Comparison of ENCODE assay signal across 20 cellular contexts in the genomic region with DNA sequence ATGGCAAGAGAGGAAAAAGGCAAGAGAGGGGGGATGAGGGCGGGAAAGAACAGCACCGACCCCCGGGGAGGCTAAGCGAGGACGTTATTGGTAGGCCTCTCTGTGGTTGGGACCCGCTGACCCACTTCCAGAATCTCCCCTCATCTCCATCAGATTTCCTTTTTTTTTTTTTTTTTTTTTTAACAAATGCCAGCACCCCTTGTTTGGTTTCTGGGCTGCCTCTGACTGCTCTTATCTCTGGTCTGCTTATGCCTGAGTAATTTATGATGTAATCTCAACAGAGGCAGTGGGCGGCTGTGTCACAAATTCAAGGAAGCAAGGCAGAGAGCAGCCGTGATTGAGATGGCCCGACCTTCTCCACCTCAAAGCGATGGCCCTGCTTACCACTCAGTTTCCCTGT.
DNase-seq lines count a peak whose midpoint lies in the region; ATAC-seq, FAIRE-seq and TF ChIP-seq lines count a peak whose summit lies in the region.
"Had no signal": no experiment of that assay in that cellular context is flagged by ENCODE, and none has a peak within 500 bp of the region (broad histone marks: within the 10 kb centered on the region; RNA-seq: fewer than 3 reads in every experiment).

No MANE protein-coding gene starts in this region.

- H3K27ac ChIP-seq in K562 (ENCODE audit: extremely low read depth, low read depth, low read length) = no peak overlapping the region
- no peak overlapping the region for H3K27ac ChIP-seq in parathyroid adenoma
- H3K27ac ChIP-seq in spleen = no peak overlapping the region
- H3K27ac ChIP-seq: A549, C4-2B, RWPE1, SJSA1 had no signal

- peaks cover 1% of the 10 kb centered on the region for H3K36me3 Mint-ChIP-seq in activated naive CD4-positive, alpha-beta T cell treated with anti-CD3 and anti-CD28 coated beads for 36 hours (ENCODE audit: low read depth)

- H3K4me1 ChIP-seq in K562 (replicated peaks in 1 of 2; ENCODE audit: control insufficient read depth in 2 of 2, insufficient read depth in 2 of 2, low read length in 2 of 2) = no peaks in the 10 kb centered on the region
- H3K4me1 ChIP-seq in parathyroid adenoma = no peaks in the 10 kb centered on the region
- peaks cover 0 to 3% (median 0%) of the 10 kb centered on the region in 6 donors for H3K4me1 ChIP-seq in spleen
- H3K4me1 ChIP-seq: A549, SJSA1 had no signal

- no peak overlapping the region for H3K27ac Mint-ChIP-seq in activated naive CD4-positive, alpha-beta T cell treated with anti-CD3 and anti-CD28 coated beads for 36 hours

- POLR2A ChIA-PET in K562 (lab: Yijun Ruan, JAX) = no interaction called here

- H2AFZ ChIP-seq in K562 (ENCODE audit: low read depth, low read length) = no peak overlapping the region
- H2AFZ ChIP-seq in parathyroid adenoma = peak overlapping the region; percentile 20

- H3K79me2 ChIP-seq in K562 (ENCODE audit: control insufficient read depth, insufficient read depth, low read length) (no peaks in the 10 kb centered on the region), parathyroid adenoma (no peaks in the 10 kb centered on the region)

- H3K4me1 Mint-ChIP-seq in activated naive CD4-positive, alpha-beta T cell treated with anti-CD3 and anti-CD28 coated beads for 36 hours (ENCODE audit: low read depth) = peaks cover 30% of the 10 kb centered on the region

- no peaks in the 10 kb centered on the region for H4K20me1 ChIP-seq in K562 (replicated peaks; ENCODE audit: control insufficient read depth, insufficient read depth, low read length)

- TF ChIP-seq CTCF in K562 (IDR thresholded peaks at IDR 0.05 in 2 of 3, conservative IDR thresholded peaks at IDR 0.05 in 1 of 3; ENCODE audit: insufficient read depth in 2 of 3, low read depth in 1 of 3, low read length in 3 of 3) (no peak), parathyroid adenoma (IDR thresholded peaks at IDR 0.05) (no peak), spleen (IDR thresholded peaks at IDR 0.05 in 8 of 11, conservative IDR thresholded peaks at IDR 0.05 in 3 of 11) (no peak)

- no peak for TF ChIP-seq RAD21 in K562 (CRISPR knock-in tag; conservative IDR thresholded peaks at IDR 0.05 in 1 of 2, IDR thresholded peaks at IDR 0.05 in 1 of 2)

- FAIRE-seq in K562 (lab: Jason Lieb, UNC) = no peak
- FAIRE-seq: A549 had no signal

- H3K9me1 ChIP-seq in K562 (ENCODE audit: control insufficient read depth, insufficient read depth, low read length) = no peaks in the 10 kb centered on the region

- H3K4me2 ChIP-seq in K562 (ENCODE audit: insufficient read depth, low read length) (no peak overlapping the region), parathyroid adenoma (ENCODE audit: low read length) (no peak overlapping the region)
- H3K4me2 ChIP-seq: A549 had no signal

- BruUV-seq in K562 (replicated peaks; lab: Mats Ljungman, UMichigan) = no TSS peak

- TF ChIP-seq EP300 in K562 (IDR thresholded peaks at IDR 0.05; ENCODE audit: low read length) = no peak

- H3K9me3 Mint-ChIP-seq in activated naive CD4-positive, alpha-beta T cell treated with anti-CD3 and anti-CD28 coated beads for 36 hours = no peaks in the 10 kb centered on the region

- CTCF ChIA-PET in activated naive CD4-positive, alpha-beta T cell treated with anti-CD3 and anti-CD28 coated beads for 36 hours (lab: Charles Lee) = interaction anchor here (0.6 kb wide), 1 partner anchor 778 kb away, joined by 6 read pairs; no protein-coding TSS in a partner anchor
- CTCF ChIA-PET in K562 (lab: Yijun Ruan, JAX; ENCODE audit: low intra/inter-chr PET ratio) = no interaction called here

- H3K4me3 ChIP-seq in K562 (no peak overlapping the region), parathyroid adenoma (ENCODE audit: low read depth, low read length) (no peak overlapping the region), spleen (no peak overlapping the region)
- H3K4me3 ChIP-seq: A549, SJSA1 had no signal

- H3K27me3 ChIP-seq in K562 (ENCODE audit: control insufficient read depth in 2 of 2, insufficient read depth in 2 of 2, low read length in 2 of 2) (peaks cover 17% of the 10 kb centered on the region in 2 experiments; a peak in 4 of 5 replicates), parathyroid adenoma (ENCODE audit: control insufficient read depth, insufficient read depth, low read length) (no peaks in the 10 kb centered on the region), spleen (replicated peaks in 1 of 7) (peaks cover 0 to 10% (median 0%) of the 10 kb centered on the region in 7 donors)

- no peak overlapping the region for H3K4me3 Mint-ChIP-seq in activated naive CD4-positive, alpha-beta T cell treated with anti-CD3 and anti-CD28 coated beads for 36 hours
- H3K4me3 Mint-ChIP-seq: H9 had no signal

- H3K9ac ChIP-seq in K562 (ENCODE audit: insufficient read depth in 1 of 2, low read depth in 2 of 2, low read length in 2 of 2) (no peak overlapping the region), parathyroid adenoma (no peak overlapping the region)

- TF ChIP-seq POLR2A in K562 (conservative IDR thresholded peaks at IDR 0.05) = no peak
- TF ChIP-seq POLR2A in spleen (IDR thresholded peaks at IDR 0.05) = no peak

- in situ Hi-C loops in K562 (cut with MboI) = no loop called here

- 0% methylated on average over 10 of the region's 10 CpGs for WGBS in K562 (ENCODE audit: insufficient coverage, low coverage, missing lambda C conversion rate)
- WGBS in spleen, 5 donors = 44 to 72% (median 57%) methylated on average over 10 of the region's 10 CpGs

- no peak for ATAC-seq in K562
- no peak for ATAC-seq in GM18511 (IDR thresholded peaks at IDR 0.05; ENCODE audit: unreplicated experiment)
- ATAC-seq: A549 had no signal

- H3K36me3 ChIP-seq in K562 (ENCODE audit: control insufficient read depth, insufficient read depth, low read length) (no peaks in the 10 kb centered on the region), parathyroid adenoma (ENCODE audit: control insufficient read depth, insufficient read depth, low read length) (no peaks in the 10 kb centered on the region), spleen (no peaks in the 10 kb centered on the region)
- H3K36me3 ChIP-seq: SJSA1 had no signal

- DNase-seq in activated naive CD4-positive, alpha-beta T cell treated with anti-CD3 and anti-CD28 coated beads for 36 hours = peak; percentile 14
- DNase-seq in activated naive CD4-positive, alpha-beta T cell treated with Interleukin-2 at 50 U/mL for 16 hours = no peak
- DNase-seq in RKO (ENCODE audit: low spot score) = peak; percentile 20
- DNase-seq in K562 (ENCODE audit: extremely low read depth in 1 of 4, low spot score in 3 of 4) = no peak
- no peak for DNase-seq in LoVo (ENCODE audit: low spot score)
- DNase-seq in spleen = no peak
- DNase-seq: DMS53; H9; KBM-7; NCI-H1417 treated with DMSO at 0.1 percent for 48 hours; NCI-H1930; NCI-H446; NK-92 treated with Interleukin-12 subunit alpha and Interleukin-12 subunit beta, amount 100 ng/mL, for 24 hours; OCI-M1 had no signal

- no peaks in the 10 kb centered on the region for H3K27me3 Mint-ChIP-seq in activated naive CD4-positive, alpha-beta T cell treated with anti-CD3 and anti-CD28 coated beads for 36 hours (ENCODE audit: low read depth)

- H3K9me3 ChIP-seq in K562 (replicated peaks; ENCODE audit: control insufficient read depth, insufficient read depth, low read depth, low read length) = no peaks in the 10 kb centered on the region
- H3K9me3 ChIP-seq in parathyroid adenoma (ENCODE audit: control insufficient read depth, low read length) = no peaks in the 10 kb centered on the region
- H3K9me3 ChIP-seq in spleen = peaks cover 0 to 7% (median 0%) of the 10 kb centered on the region in 8 donors
- H3K9me3 ChIP-seq: A549, SJSA1 had no signal

- intact Hi-C loops in activated naive CD4-positive, alpha-beta T cell treated with anti-CD3 and anti-CD28 coated beads for 36 hours (cut with micrococcal nuclease) = no loop called here
- intact Hi-C loops in K562 (cut with micrococcal nuclease) = no loop called here
- intact Hi-C loops in spleen (cut with DNase I; ENCODE audit: low total_unique reads) = no loop called here

TF ChIP-seq in K562, 482 proteins besides CTCF, POLR2A, EP300 and RAD21:
- peak; percentile 34 for TF ChIP-seq MEIS2 (IDR thresholded peaks at IDR 0.05; ENCODE audit: partially characterized antibody)
- TF ChIP-seq EGR1 (conservative IDR thresholded peaks at IDR 0.05) = peak; percentile 17; the same call in 1 of the 2 replicates
- TF ChIP-seq EP400 (IDR thresholded peaks at IDR 0.05) = no peak

Comparison
In these comparisons a context has a peak if more than half of its experiments do, and no peak if none do; other contexts are left out.
1. DNase-seq: peak in activated naive CD4-positive, alpha-beta T cell treated with anti-CD3 and anti-CD28 coated beads for 36 hours (single experiment) and RKO (single experiment); none in activated naive CD4-positive, alpha-beta T cell treated with Interleukin-2 at 50 U/mL for 16 hours (single experiment), K562 (0 of 4), LoVo (single experiment) and spleen (single experiment).